In genomic region chr17:34869636-34870035, GRCh38 we compare ENCODE assay signal across 34 cellular contexts.
"Had no signal": no experiment of that assay in that cellular context is flagged by ENCODE, and none has a peak within 500 bp of the region (broad histone marks: within the 10 kb centered on the region; RNA-seq: fewer than 3 reads in every experiment).

No MANE protein-coding gene starts in this region.

- H3K4me3 ChIP-seq: MG63 had no signal

- DNase-seq: Karpas-422, Kasumi-1, MG63, MM.1S, MV-4-11, NCI-H1048, NCI-H1092, NCI-H1092 treated with DMSO at 0.1 percent for 48 hours, NCI-H1105, NCI-H1105 treated with DMSO at 0.1 percent for 48 hours, NCI-H1417, NCI-H1417 treated with DMSO at 0.1 percent for 48 hours, NCI-H1436, NCI-H1436 treated with DMSO at 0.1 percent for 48 hours, NCI-H146, NCI-H1694, NCI-H1694 treated with DMSO at 0.1 percent for 48 hours, NCI-H187, NCI-H187 treated with DMSO at 0.1 percent for 48 hours, NCI-H1930, NCI-H2029, NCI-H2029 treated with DMSO at 0.1 percent for 48 hours, NCI-H2081, NCI-H2081 treated with DMSO at 0.1 percent for 48 hours, NCI-H2107, NCI-H2171, NCI-H2171 treated with DMSO at 0.1 percent for 48 hours, NCI-H2227 treated with DMSO at 0.1 percent for 48 hours, NCI-H226, NCI-H345, NCI-H446, NCI-H446 treated with DMSO at 0.1 percent for 48 hours, NCI-H510A, NCI-H510A treated with DMSO at 0.1 percent for 48 hours had no signal

- H3K36me3 ChIP-seq: MG63 had no signal
